In genomic region chr12:132601171-132601883, GRCh38 we compare ENCODE assay signal across 14 cellular contexts. TPM values are rescaled to one million over a fixed set of nuclear protein-coding genes. Genes with fewer than 3 reads are reported as not detected.
DNase-seq lines count a peak whose midpoint lies in the region; ATAC-seq, FAIRE-seq and TF ChIP-seq lines count a peak whose summit lies in the region.
"Had no signal": no experiment of that assay in that cellular context is flagged by ENCODE, and none has a peak within 500 bp of the region (broad histone marks: within the 10 kb centered on the region; RNA-seq: fewer than 3 reads in every experiment).

No MANE protein-coding gene starts in this region.

- CTCF ChIA-PET in activated CD8-positive, alpha-beta memory T cell treated with anti-CD3 and anti-CD28 coated beads, Interleukin-2, amount 10 ng/mL, durations not matched to agents 7 days and 5 days (lab: Charles Lee), result interaction anchor here (1.2 to 1.5 kb wide), 3 partner anchors 12 to 37 kb away, joined by 3 to 5 read pairs (median 4); no protein-coding TSS in a partner anchor

- intact Hi-C loops in kidney (cut with DNase I), result no loop called here

- peak overlapping the region in 1 of 2 donors; percentile 71 for H3K9ac ChIP-seq in kidney (ENCODE audit: low read length in 2 of 2)

- H3K36me3 Mint-ChIP-seq in activated CD8-positive, alpha-beta memory T cell treated with anti-CD3 and anti-CD28 coated beads, Interleukin-2, amount 10 ng/mL, durations not matched to agents 7 days and 5 days, result no peaks in the 10 kb centered on the region
- peaks cover 13% of the 10 kb centered on the region for H3K36me3 Mint-ChIP-seq in T-helper 17 cell (ENCODE audit: low read depth)
- H3K36me3 Mint-ChIP-seq: brain had no signal

- no peaks in the 10 kb centered on the region for H3K9me3 Mint-ChIP-seq in activated CD8-positive, alpha-beta memory T cell treated with anti-CD3 and anti-CD28 coated beads, Interleukin-2, amount 10 ng/mL, durations not matched to agents 7 days and 5 days (ENCODE audit: low read depth)
- H3K9me3 Mint-ChIP-seq in stimulated activated naive CD8-positive, alpha-beta T cell treated with anti-CD3 and anti-CD28 coated beads, Interleukin-15, amount 100 ng/mL, for 72 hours, result no peaks in the 10 kb centered on the region

- H3K27ac ChIP-seq in kidney (ENCODE audit: low read depth in 2 of 2, low read length in 2 of 2), result no peak overlapping the region

- no peak for ATAC-seq in activated CD8-positive, alpha-beta memory T cell treated with anti-CD3 and anti-CD28 coated beads, Interleukin-2, amount 10 ng/mL, durations not matched to agents 7 days and 5 days
- no peak for ATAC-seq in T-helper 17 cell
- ATAC-seq in stimulated activated naive CD8-positive, alpha-beta T cell treated with anti-CD3 and anti-CD28 coated beads, Interleukin-15, amount 100 ng/mL, for 72 hours, result peak; percentile 68

- H3K4me1 Mint-ChIP-seq in activated CD8-positive, alpha-beta memory T cell treated with anti-CD3 and anti-CD28 coated beads, Interleukin-2, amount 10 ng/mL, durations not matched to agents 7 days and 5 days, result peaks cover 16% of the 10 kb centered on the region
- H3K4me1 Mint-ChIP-seq in T-helper 17 cell, result peaks cover 27% of the 10 kb centered on the region
- peaks cover 45% of the 10 kb centered on the region for H3K4me1 Mint-ChIP-seq in stimulated activated naive CD8-positive, alpha-beta T cell treated with anti-CD3 and anti-CD28 coated beads, Interleukin-15, amount 100 ng/mL, for 72 hours

- no peak for DNase-seq in activated CD8-positive, alpha-beta memory T cell treated with anti-CD3 and anti-CD28 coated beads, Interleukin-2, amount 10 ng/mL, durations not matched to agents 7 days and 5 days
- DNase-seq in activated CD8-positive, alpha-beta memory T cell treated with anti-CD3 and anti-CD28 coated beads for 24 hours, result no peak
- DNase-seq in T-helper 17 cell (no peak), kidney (peak; percentile 75), NCI-H1105 treated with DMSO at 0.1 percent for 48 hours (lab: John Stamatoyannopoulos, UW) (no peak), glomerular visceral epithelial cell (ENCODE audit: extremely low spot score) (no peak), MV-4-11 (lab: John Stamatoyannopoulos, UW) (no peak)
- DNase-seq in stimulated activated naive CD8-positive, alpha-beta T cell treated with anti-CD3 and anti-CD28 coated beads, Interleukin-15, amount 100 ng/mL, for 72 hours, result no peak

- TF ChIP-seq CTCF in kidney (IDR thresholded peaks at IDR 0.05; ENCODE audit: borderline replicate concordance, extremely low read depth, insufficient read depth), result no peak

- peaks cover 0 to 30% of the 10 kb centered on the region in 2 donors for H3K4me1 ChIP-seq in kidney (ENCODE audit: control insufficient read depth in 1 of 2, insufficient read depth in 1 of 2, low read depth in 1 of 2, low read length in 2 of 2)

- H3K4me3 ChIP-seq in kidney (ENCODE audit: low read length in 2 of 2), result no peak overlapping the region

- FAIRE-seq in kidney (lab: Jason Lieb, UNC), result no peak

- H3K27ac Mint-ChIP-seq in activated CD8-positive, alpha-beta memory T cell treated with anti-CD3 and anti-CD28 coated beads, Interleukin-2, amount 10 ng/mL, durations not matched to agents 7 days and 5 days, result no peak overlapping the region
- no peak overlapping the region for H3K27ac Mint-ChIP-seq in T-helper 17 cell
- H3K27ac Mint-ChIP-seq in stimulated activated naive CD8-positive, alpha-beta T cell treated with anti-CD3 and anti-CD28 coated beads, Interleukin-15, amount 100 ng/mL, for 72 hours, result no peak overlapping the region

- H3K9me3 ChIP-seq in T-helper 17 cell (ENCODE audit: control insufficient read depth, low read length, poor library complexity, severe bottlenecking), result no peaks in the 10 kb centered on the region
- H3K9me3 ChIP-seq in kidney (ENCODE audit: control insufficient read depth in 1 of 2, low read length in 2 of 2), result no peaks in the 10 kb centered on the region

- no peaks in the 10 kb centered on the region for H3K36me3 ChIP-seq in kidney (ENCODE audit: control insufficient read depth in 1 of 2, insufficient read depth in 2 of 2, low read length in 2 of 2)

- peak overlapping the region; percentile 64 for H3K4me3 Mint-ChIP-seq in activated CD8-positive, alpha-beta memory T cell treated with anti-CD3 and anti-CD28 coated beads, Interleukin-2, amount 10 ng/mL, durations not matched to agents 7 days and 5 days
- H3K4me3 Mint-ChIP-seq in T-helper 17 cell, result peak overlapping the region; percentile 79
- H3K4me3 Mint-ChIP-seq in stimulated activated naive CD8-positive, alpha-beta T cell treated with anti-CD3 and anti-CD28 coated beads, Interleukin-15, amount 100 ng/mL, for 72 hours, result peak overlapping the region; percentile 61 to 75

- peaks cover 63% of the 10 kb centered on the region for H3K27me3 Mint-ChIP-seq in activated CD8-positive, alpha-beta memory T cell treated with anti-CD3 and anti-CD28 coated beads, Interleukin-2, amount 10 ng/mL, durations not matched to agents 7 days and 5 days
- peaks cover 61% of the 10 kb centered on the region for H3K27me3 Mint-ChIP-seq in T-helper 17 cell
- H3K27me3 Mint-ChIP-seq in stimulated activated naive CD8-positive, alpha-beta T cell treated with anti-CD3 and anti-CD28 coated beads, Interleukin-15, amount 100 ng/mL, for 72 hours, result peaks cover 90% of the 10 kb centered on the region

RNA-seq across cellular contexts. Expression of gene LRCOL1, which starts 9.1 kb away (rescaled TPM):
- not detected for total RNA-seq in activated CD8-positive, alpha-beta memory T cell treated with anti-CD3 and anti-CD28 coated beads, Interleukin-2, amount 10 ng/mL, durations not matched to agents 7 days and 5 days
- total RNA-seq in T-helper 17 cell, result not detected
- 1.8 TPM for total RNA-seq in kidney
- 1.0 TPM for polyA plus RNA-seq in kidney (ENCODE audit: insufficient read depth, low read depth, low replicate concordance)
- total RNA-seq: activated CD8-positive, alpha-beta memory T cell treated with anti-CD3 and anti-CD28 coated beads for 36 hours; HT1080; pulmonary artery endothelial cell; SK-MEL-5 had no signal

RNA-seq across cellular contexts. Expression of gene P2RX2, which starts 17.2 kb away (rescaled TPM):
- total RNA-seq in activated CD8-positive, alpha-beta memory T cell treated with anti-CD3 and anti-CD28 coated beads, Interleukin-2, amount 10 ng/mL, durations not matched to agents 7 days and 5 days, result not detected
- total RNA-seq in T-helper 17 cell, result not detected
- total RNA-seq in kidney, result 0.19 TPM
- 0.37 TPM for polyA plus RNA-seq in kidney (ENCODE audit: insufficient read depth, low read depth, low replicate concordance)
- total RNA-seq: activated CD8-positive, alpha-beta memory T cell treated with anti-CD3 and anti-CD28 coated beads for 36 hours; esophagus mucosa; HT1080; pulmonary artery endothelial cell; SK-MEL-5 had no signal
